ENCODE assay signal across 25 cellular contexts in genomic region chr6:170080169-170080827, GRCh38.
DNase-seq lines count a peak whose midpoint lies in the region; ATAC-seq and TF ChIP-seq lines count a peak whose summit lies in the region.
"Had no signal": no experiment of that assay in that cellular context is flagged by ENCODE, and none has a peak within 500 bp of the region (broad histone marks: within the 10 kb centered on the region; RNA-seq: fewer than 3 reads in every experiment).

No MANE protein-coding gene starts in this region.

- peak overlapping the region; percentile 93 for H2BK5ac ChIP-seq in neuronal stem cell (ENCODE audit: low read length)

- no peak overlapping the region for H3K27ac Mint-ChIP-seq in type B pancreatic cell
- H3K27ac Mint-ChIP-seq: activated T-helper 17 cell treated with anti-CD3 and anti-CD28 coated beads, Interleukin-2, amount 50 U/mL, for 72 hours; HFFc6; T-helper 2 cell treated with Interferon-gamma antibody and Interleukin-4, amounts not matched to agents 5 μg/mL and 100 μg/mL, for 36 hours had no signal

- peak overlapping the region; percentile 95 for H4K91ac ChIP-seq in neuronal stem cell (ENCODE audit: low read depth, low read length, poor library complexity)

- H3K9me3 Mint-ChIP-seq in type B pancreatic cell, result peaks cover 5% of the 10 kb centered on the region

- DNase-seq in Right ventricle myocardium inferior (ENCODE audit: missing footprints) (peak; percentile 59), heart right ventricle (no peak), islet precursor cell (peak; percentile 37), neuronal stem cell (ENCODE audit: low spot score) (no peak), type B pancreatic cell (ENCODE audit: extremely low spot score, unreplicated experiment) (peak; percentile 66), AML-193 (lab: John Stamatoyannopoulos, UW) (no peak), putamen (ENCODE audit: low spot score) (no peak), epidermal melanocyte (ENCODE audit: insufficient read length, low spot score) (no peak)
- DNase-seq: ACHN; foreskin keratinocyte; HFFc6; NCI-H2081 treated with DMSO at 0.1 percent for 48 hours; NCI-H446 treated with DMSO at 0.1 percent for 48 hours; NK-92 treated with Interleukin-12 subunit alpha and Interleukin-12 subunit beta, amount 100 ng/mL, for 24 hours; stimulated activated CD4-positive, alpha-beta T cell treated with anti-CD3 and anti-CD28 coated beads, Interleukin-15, amount 100 ng/mL, for 24 hours had no signal

- ATAC-seq in Right ventricle myocardium inferior, result no peak
- ATAC-seq in heart right ventricle, result no peak
- ATAC-seq: activated T-helper 17 cell treated with anti-CD3 and anti-CD28 coated beads, Interleukin-2, amount 50 U/mL, for 72 hours; foreskin keratinocyte; Panc1; right cardiac atrium had no signal

- peak overlapping the region; percentile 33 for H2BK120ac ChIP-seq in neuronal stem cell (ENCODE audit: low read depth, low read length)

- H3K27me3 Mint-ChIP-seq in type B pancreatic cell, result peaks cover 14% of the 10 kb centered on the region

- 83% methylated on average over 24 of the region's 24 CpGs for WGBS in heart right ventricle, 2 donors
- no CpG with 5 or more reads among the region's 24 CpGs for WGBS in neuronal stem cell (ENCODE audit: extremely low coverage in 2 of 2, insufficient read length in 2 of 2, insufficient replicate concordance in 1 of 2), 2 donors

- peak overlapping the region; percentile 56 for H3K9ac ChIP-seq in neuronal stem cell (ENCODE audit: low read depth, low read length, poor library complexity)

- H3K36me3 Mint-ChIP-seq in type B pancreatic cell, result no peaks in the 10 kb centered on the region

- H3K4me1 Mint-ChIP-seq in type B pancreatic cell (ENCODE audit: unreplicated experiment), result peaks cover 3% of the 10 kb centered on the region

- H2BK12ac ChIP-seq in neuronal stem cell (ENCODE audit: low read length), result peak overlapping the region; percentile 63

- intact Hi-C loops in Right ventricle myocardium inferior (cut with DNase I), result no loop called here
- intact Hi-C loops in heart right ventricle (cut with DNase I), result no loop called here

- no peaks in the 10 kb centered on the region for H3K36me3 ChIP-seq in heart right ventricle
- H3K36me3 ChIP-seq in neuronal stem cell (replicated peaks in 1 of 2; ENCODE audit: control insufficient read depth in 2 of 2, insufficient read depth in 2 of 2, low read length in 2 of 2), result no peaks in the 10 kb centered on the region
- H3K36me3 ChIP-seq: adrenal gland, breast epithelium, thoracic aorta had no signal

- no peak overlapping the region for H3K4me3 ChIP-seq in heart right ventricle
- no peak overlapping the region for H3K4me3 ChIP-seq in neuronal stem cell (ENCODE audit: low read length in 2 of 2)
- H3K4me3 ChIP-seq: adrenal gland, breast epithelium, SK-N-MC had no signal

- peak overlapping the region; percentile 58 for H2AFZ ChIP-seq in neuronal stem cell (ENCODE audit: low read length)

- H3K79me1 ChIP-seq in neuronal stem cell (ENCODE audit: low read depth, low read length), result no peaks in the 10 kb centered on the region

- peak overlapping the region; percentile 79 for H3K4ac ChIP-seq in neuronal stem cell (ENCODE audit: low read length)

- no peak overlapping the region for H3K4me2 ChIP-seq in neuronal stem cell (ENCODE audit: insufficient read depth, low read length, poor library complexity, severe bottlenecking)

- H3K27ac ChIP-seq in heart right ventricle (no peak overlapping the region), neuronal stem cell (replicated peaks; ENCODE audit: low read length) (peak overlapping the region; percentile 68)
- H3K27ac ChIP-seq: adrenal gland, breast epithelium, epithelial cell of prostate, foreskin keratinocyte, HL-60, SK-N-MC, thoracic aorta had no signal

- H3K9me3 ChIP-seq in heart right ventricle, result no peaks in the 10 kb centered on the region
- H3K9me3 ChIP-seq in neuronal stem cell (replicated peaks in 1 of 2; ENCODE audit: control insufficient read depth in 2 of 2, insufficient read depth in 1 of 2, low read depth in 1 of 2, low read length in 2 of 2), result peaks cover 0 to 6% of the 10 kb centered on the region in 2 donors
- H3K9me3 ChIP-seq: adrenal gland, breast epithelium, thoracic aorta had no signal

- peak overlapping the region; percentile 71 for H2BK15ac ChIP-seq in neuronal stem cell (ENCODE audit: low read length)

- H3K14ac ChIP-seq in neuronal stem cell (ENCODE audit: low read length), result no peak overlapping the region

- H3K27me3 ChIP-seq in heart right ventricle (peaks cover 0 to 11% (median 2%) of the 10 kb centered on the region in 7 donors), neuronal stem cell (ENCODE audit: control insufficient read depth in 3 of 3, insufficient read depth in 3 of 3, low read depth in 1 of 3, low read length in 3 of 3) (peaks cover 0 to 9% (median 0%) of the 10 kb centered on the region in 3 experiments)
- H3K27me3 ChIP-seq: adrenal gland, breast epithelium had no signal

- no peaks in the 10 kb centered on the region for H3K4me1 ChIP-seq in heart right ventricle
- H3K4me1 ChIP-seq in neuronal stem cell (ENCODE audit: control insufficient read depth in 2 of 2, insufficient read depth in 1 of 2, low read depth in 1 of 2, low read length in 2 of 2), result peaks cover 30% of the 10 kb centered on the region in 2 donors
- H3K4me1 ChIP-seq: adrenal gland, breast epithelium, foreskin keratinocyte had no signal

- H4K8ac ChIP-seq in neuronal stem cell (ENCODE audit: low read depth, low read length), result no peak overlapping the region

- H3K18ac ChIP-seq in neuronal stem cell (ENCODE audit: low read length), result peak overlapping the region; percentile 99

- peak overlapping the region; percentile 88 for H2AK5ac ChIP-seq in neuronal stem cell (ENCODE audit: low read depth, low read length)

- no peak for TF ChIP-seq CTCF in heart right ventricle (IDR thresholded peaks at IDR 0.05)
- no peak for TF ChIP-seq CTCF in type B pancreatic cell (conservative IDR thresholded peaks at IDR 0.05)

- H3K23ac ChIP-seq in neuronal stem cell (ENCODE audit: low read depth, low read length, poor library complexity), result peak overlapping the region; percentile 26

- H3K4me3 Mint-ChIP-seq in type B pancreatic cell, result no peak overlapping the region
- H3K4me3 Mint-ChIP-seq: activated T-helper 17 cell treated with anti-CD3 and anti-CD28 coated beads, Interleukin-2, amount 50 U/mL, for 72 hours; HFFc6; T-helper 2 cell treated with Interferon-gamma antibody and Interleukin-4, amounts not matched to agents 5 μg/mL and 100 μg/mL, for 36 hours had no signal

Comparison
In these comparisons a context has a peak if more than half of its experiments do, and no peak if none do; other contexts are left out.
1. DNase-seq: peak in Right ventricle myocardium inferior (single experiment), islet precursor cell (single experiment) and type B pancreatic cell (single experiment); none in heart right ventricle (0 of 2), neuronal stem cell (single experiment), AML-193 (0 of 2), putamen (single experiment) and epidermal melanocyte (single experiment).